8 cellular contexts compared by ENCODE assay signal in the genomic region with DNA sequence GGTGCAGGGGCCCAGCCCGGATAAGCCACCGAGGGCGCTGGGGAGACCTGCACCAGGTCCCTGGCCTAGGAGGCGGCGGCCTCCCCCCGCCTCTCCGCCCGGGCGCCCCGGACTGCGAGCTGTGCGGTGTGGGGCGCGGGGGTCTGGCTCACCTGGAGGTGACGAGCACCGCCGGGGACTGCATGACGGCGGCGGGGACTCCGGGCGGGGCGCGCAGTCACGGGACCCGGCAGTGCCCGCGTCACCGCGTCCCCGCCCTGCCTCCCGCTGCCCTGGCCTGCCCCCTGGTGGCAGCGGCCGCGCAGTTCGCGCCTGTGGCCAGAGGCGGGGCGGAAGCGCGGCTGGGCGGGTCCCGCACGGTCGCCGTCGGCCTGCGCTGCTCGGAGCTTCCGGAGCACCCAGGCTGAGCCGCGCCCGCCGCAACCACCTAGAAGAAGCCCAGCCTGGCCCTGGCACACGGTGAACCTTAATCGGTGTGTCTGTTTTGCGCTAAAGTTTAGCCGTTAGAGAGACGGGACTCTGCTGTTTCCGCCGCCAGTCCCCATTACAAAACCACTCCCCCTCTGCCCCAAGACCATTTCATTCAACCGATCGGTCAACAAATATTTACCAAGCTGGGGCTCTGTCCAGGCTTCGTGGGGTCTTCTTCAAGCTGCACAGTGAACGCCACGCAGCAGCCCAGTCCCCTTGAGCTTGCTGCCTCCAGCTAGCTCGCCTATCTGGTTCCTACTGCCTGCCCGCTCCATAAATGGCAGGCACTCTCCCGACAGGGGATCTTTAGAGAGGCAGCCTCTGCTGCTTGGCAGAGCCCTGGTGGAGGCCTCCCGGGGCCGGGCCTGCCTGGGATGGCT. TPM values are rescaled to one million over a fixed set of nuclear protein-coding genes. Genes with fewer than 3 reads are reported as not detected.
DNase-seq lines count a peak whose midpoint lies in the region; ATAC-seq and TF ChIP-seq lines count a peak whose summit lies in the region.

TSS of gene HS1BP3 (minus strand) at position 219 of the 851 bp plus-strand sequence. CDS start at position 184, 35 bp downstream.

- peak; percentile 70 for DNase-seq in NCI-H1092 treated with DMSO at 0.1 percent for 48 hours (lab: John Stamatoyannopoulos, UW)
- peak in 53 of 56 donors; percentile 28 to 94 (median 72) for DNase-seq in amygdala (lab: John Stamatoyannopoulos, UW)
- peak; percentile 86 for DNase-seq in right atrium auricular region (ENCODE audit: low spot score)
- DNase-seq in aorta: peak; percentile 89 to 94

- intact Hi-C loops in aorta (cut with DNase I): no loop called here

- peak within 1 kb of the TSS; percentile 70 for H3K4me3 ChIP-seq in GM12875 (ENCODE audit: low read depth, low read length)
- H3K4me3 ChIP-seq in right atrium auricular region: peak within 1 kb of the TSS; percentile 78 to 84
- peak within 1 kb of the TSS; percentile 89 for H3K4me3 ChIP-seq in rectal smooth muscle tissue (ENCODE audit: low read length)
- H3K4me3 ChIP-seq in aorta (ENCODE audit: low read length in 2 of 2): peak within 1 kb of the TSS; percentile 67 to 74

- H3K27ac ChIP-seq in right atrium auricular region: peak within 1 kb of the TSS; percentile 90 to 93
- H3K27ac ChIP-seq in rectal smooth muscle tissue (ENCODE audit: low read depth, low read length): peak within 1 kb of the TSS; percentile 90
- peak within 1 kb of the TSS; percentile 67 to 96 for H3K27ac ChIP-seq in aorta (ENCODE audit: low read depth in 1 of 2, low read length in 2 of 2)

- peaks cover 14% of the 10 kb centered on the region for H3K27me3 Mint-ChIP-seq in T-helper 1 cell treated with Interleukin-12 subunit alpha and Interleukin-12 subunit beta and Interleukin-4 antibody, amounts not matched to agents 30 μg/mL and 1 μg/mL, for 36 hours (ENCODE audit: low read depth)

- no peaks in the 10 kb centered on the region for H3K27me3 ChIP-seq in right atrium auricular region
- no peaks in the 10 kb centered on the region for H3K27me3 ChIP-seq in rectal smooth muscle tissue (ENCODE audit: control insufficient read depth, insufficient read depth, low read length)
- no peaks in the 10 kb centered on the region for H3K27me3 ChIP-seq in aorta (ENCODE audit: control insufficient read depth in 1 of 2, insufficient read depth in 2 of 2, low read length in 1 of 2)

- peaks cover 3% of the 10 kb centered on the region for H3K36me3 Mint-ChIP-seq in T-helper 1 cell treated with Interleukin-12 subunit alpha and Interleukin-12 subunit beta and Interleukin-4 antibody, amounts not matched to agents 30 μg/mL and 1 μg/mL, for 36 hours (ENCODE audit: low read depth)

- H3K36me3 ChIP-seq in right atrium auricular region: no peaks in the 10 kb centered on the region
- H3K36me3 ChIP-seq in rectal smooth muscle tissue (ENCODE audit: control insufficient read depth, insufficient read depth, low read length): no peaks in the 10 kb centered on the region
- peaks cover 0 to 3% of the 10 kb centered on the region in 2 donors for H3K36me3 ChIP-seq in aorta (ENCODE audit: control insufficient read depth in 1 of 2, insufficient read depth in 2 of 2, low read length in 1 of 2)

- WGBS in aorta, 2 donors: 1% methylated on average over 50 to 71 of the region's 71 CpGs

- ATAC-seq in HG02610 (IDR thresholded peaks at IDR 0.05; ENCODE audit: unreplicated experiment) (peak; percentile 96), aorta (ENCODE audit: low FRiP score) (peak; percentile 96)

- H3K9me3 ChIP-seq in right atrium auricular region (no peaks in the 10 kb centered on the region), aorta (ENCODE audit: control insufficient read depth, low read length) (no peaks in the 10 kb centered on the region)

- H3K4me1 Mint-ChIP-seq in T-helper 1 cell treated with Interleukin-12 subunit alpha and Interleukin-12 subunit beta and Interleukin-4 antibody, amounts not matched to agents 30 μg/mL and 1 μg/mL, for 36 hours (ENCODE audit: low read depth): peaks cover 23% of the 10 kb centered on the region

- H3K9ac ChIP-seq in rectal smooth muscle tissue (ENCODE audit: low read length): peak within 1 kb of the TSS; percentile 87

- H3K4me3 Mint-ChIP-seq in T-helper 1 cell treated with Interleukin-12 subunit alpha and Interleukin-12 subunit beta and Interleukin-4 antibody, amounts not matched to agents 30 μg/mL and 1 μg/mL, for 36 hours: peak within 1 kb of the TSS; percentile 91

- no peaks in the 10 kb centered on the region for H3K9me3 Mint-ChIP-seq in T-helper 1 cell treated with Interleukin-12 subunit alpha and Interleukin-12 subunit beta and Interleukin-4 antibody, amounts not matched to agents 30 μg/mL and 1 μg/mL, for 36 hours

- H3K4me1 ChIP-seq in right atrium auricular region (peaks cover 0 to 40% of the 10 kb centered on the region in 2 donors), rectal smooth muscle tissue (ENCODE audit: control insufficient read depth, insufficient read depth, low read length) (peaks cover 27% of the 10 kb centered on the region), aorta (ENCODE audit: control insufficient read depth in 1 of 2, insufficient read depth in 2 of 2, low read length in 2 of 2) (no peaks in the 10 kb centered on the region)

- TF ChIP-seq CTCF in GM12875 (IDR thresholded peaks at IDR 0.05; ENCODE audit: borderline replicate concordance, insufficient read depth, low read depth, low read length) (peak; percentile 98), right atrium auricular region (IDR thresholded peaks at IDR 0.05) (peak; percentile 96 to 97)

- H3K27ac Mint-ChIP-seq in T-helper 1 cell treated with Interleukin-12 subunit alpha and Interleukin-12 subunit beta and Interleukin-4 antibody, amounts not matched to agents 30 μg/mL and 1 μg/mL, for 36 hours: peak within 1 kb of the TSS; percentile 93

RNA-seq across cellular contexts. Expression of gene HS1BP3, which starts in this region (rescaled TPM):
- 10 to 100 TPM; 19.5 to 26.0 TPM for total RNA-seq in right atrium auricular region
- total RNA-seq in aorta: 10 to 100 TPM; 34.8 to 42.3 TPM
- 10 to 100 TPM; 27.5 to 33.6 TPM for polyA plus RNA-seq in aorta

Comparison
In these comparisons a context has a peak if more than half of its experiments do, and no peak if none do; other contexts are left out.
1. Peak in every context shown above with its lines: DNase-seq, ATAC-seq, H3K4me3 ChIP-seq and H3K27ac ChIP-seq.